Comparison of ENCODE assay signal across 11 cellular contexts in the genomic region with DNA sequence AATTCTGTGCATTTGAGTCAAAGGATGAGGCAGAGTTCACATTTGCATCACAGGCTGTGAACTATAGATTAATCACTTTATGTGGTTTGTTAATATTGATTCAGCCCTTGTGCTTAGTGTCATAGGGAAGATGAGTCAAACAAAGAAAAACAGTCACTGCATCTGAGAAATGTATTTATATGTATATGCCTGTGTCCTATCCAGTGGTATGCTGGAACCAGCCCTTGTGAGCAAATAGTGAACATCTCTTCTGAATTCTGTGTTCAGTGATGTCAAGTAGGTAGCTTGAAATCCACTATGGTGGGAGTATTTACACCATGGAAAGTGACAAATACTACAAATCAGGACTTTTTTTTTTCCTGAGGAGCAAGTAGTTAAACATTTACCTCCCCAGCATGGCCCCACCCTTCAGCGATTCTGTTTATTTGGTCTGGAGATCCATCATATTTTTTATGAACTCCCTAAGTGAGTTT.
DNase-seq lines count a peak whose midpoint lies in the region; TF ChIP-seq lines count a peak whose summit lies in the region.
"Had no signal": no experiment of that assay in that cellular context is flagged by ENCODE, and none has a peak within 500 bp of the region (broad histone marks: within the 10 kb centered on the region; RNA-seq: fewer than 3 reads in every experiment).

No MANE protein-coding gene starts in this region.

- DNase-seq in Calu3: peak; percentile 24
- peak; percentile 82 for DNase-seq in GM23248
- peak; percentile 38 for DNase-seq in adipocyte (ENCODE audit: low read depth)
- DNase-seq in mesothelial cell of epicardium (ENCODE audit: low spot score in 2 of 2, unreplicated experiment in 2 of 2): no peak
- no peak for DNase-seq in nucleus accumbens (lab: John Stamatoyannopoulos, UW)
- DNase-seq in adrenal gland: no peak
- DNase-seq in GM13977 (ENCODE audit: low spot score): no peak
- DNase-seq: activated B cell treated with CpG ODN at 0.5 μM for 24 hours; CD4-positive, alpha-beta T cell; effector memory CD4-positive, alpha-beta T cell; right cardiac atrium had no signal

- H4K20me1 ChIP-seq in GM23248 (ENCODE audit: insufficient read depth): no peaks in the 10 kb centered on the region

- WGBS in GM23248 (ENCODE audit: low coverage in 1 of 2, low lambda C conversion rate in 2 of 2, missing lambda C conversion rate in 2 of 2), 2 experiments: 5 to 17% methylated on average over 1 of the region's 1 CpG
- WGBS in adrenal gland, 4 donors: 76 to 91% (median 85%) methylated on average over 1 of the region's 1 CpG

- peaks cover 76% of the 10 kb centered on the region for H3K79me2 ChIP-seq in GM23248 (ENCODE audit: insufficient read depth)

- H3K36me3 Mint-ChIP-seq in Calu3 (ENCODE audit: insufficient read depth, unreplicated experiment) (peaks cover 30% of the 10 kb centered on the region), mesothelial cell of epicardium (peaks cover 15% of the 10 kb centered on the region)

- H3K9me3 ChIP-seq in GM23248 (ENCODE audit: low read depth) (no peaks in the 10 kb centered on the region), adipocyte (ENCODE audit: control insufficient read depth, low read length) (no peaks in the 10 kb centered on the region), adrenal gland (replicated peaks in 1 of 3) (no peaks in the 10 kb centered on the region)

- H3K27ac ChIP-seq in GM23248 (peak overlapping the region; percentile 70), adrenal gland (no peak overlapping the region)

- H3K27me3 ChIP-seq in GM23248 (replicated peaks; ENCODE audit: insufficient read depth): no peaks in the 10 kb centered on the region
- no peaks in the 10 kb centered on the region for H3K27me3 ChIP-seq in adipocyte (replicated peaks; ENCODE audit: control insufficient read depth, insufficient read depth, low read length)
- peaks cover 3% of the 10 kb centered on the region for H3K27me3 ChIP-seq in adrenal gland

- peak overlapping the region; percentile 9 for H3K4me3 Mint-ChIP-seq in Calu3 (ENCODE audit: low read depth, unreplicated experiment)
- no peak overlapping the region for H3K4me3 Mint-ChIP-seq in mesothelial cell of epicardium
- H3K4me3 Mint-ChIP-seq: activated B cell treated with CpG ODN at 0.5 μM for 24 hours; CD4-positive, alpha-beta T cell had no signal

- 0 out of 2 replicates have a peak, but pooled peaks cover 6% of the 10 kb centered on the region for H3K36me3 ChIP-seq in GM23248 (ENCODE audit: low read depth)
- no peaks in the 10 kb centered on the region for H3K36me3 ChIP-seq in adipocyte (ENCODE audit: control insufficient read depth, insufficient read depth, low read length, severe bottlenecking)
- no peaks in the 10 kb centered on the region for H3K36me3 ChIP-seq in adrenal gland (replicated peaks in 1 of 2)

- intact Hi-C loops in Calu3 (cut with micrococcal nuclease; ENCODE audit: unreplicated experiment): loop anchor here (2.0 to 10.0 kb wide), 2 partner anchors 60 to 128 kb away; partner anchors contain the start of gene HMGA2
- intact Hi-C loops in adrenal gland (cut with DNase I): no loop called here

- H3K9me3 Mint-ChIP-seq in Calu3 (ENCODE audit: low read depth, unreplicated experiment) (no peaks in the 10 kb centered on the region), mesothelial cell of epicardium (no peaks in the 10 kb centered on the region)
- H3K9me3 Mint-ChIP-seq: activated B cell treated with CpG ODN at 0.5 μM for 24 hours; CD4-positive, alpha-beta T cell had no signal

- H3K27ac Mint-ChIP-seq in Calu3 (ENCODE audit: unreplicated experiment) (peak overlapping the region; percentile 23), mesothelial cell of epicardium (peak overlapping the region; percentile 27)
- H3K27ac Mint-ChIP-seq: activated B cell treated with CpG ODN at 0.5 μM for 24 hours; CD4-positive, alpha-beta T cell had no signal

- no TSS peak for BruUV-seq in Calu3 (replicated peaks; lab: Mats Ljungman, UMichigan)

- TF ChIP-seq POLR2A in adrenal gland (IDR thresholded peaks at IDR 0.05): no peak

- H3K4me2 ChIP-seq in GM23248 (ENCODE audit: unreplicated experiment): peak overlapping the region; percentile 12

- TF ChIP-seq CTCF in Calu3 (IDR thresholded peaks at IDR 0.05; ENCODE audit: unreplicated experiment): no peak
- TF ChIP-seq CTCF in mesothelial cell of epicardium (IDR thresholded peaks at IDR 0.05; ENCODE audit: unreplicated experiment): no peak
- TF ChIP-seq CTCF in adrenal gland (IDR thresholded peaks at IDR 0.05): no peak
- no peak for TF ChIP-seq CTCF in GM13977 (IDR thresholded peaks at IDR 0.05; ENCODE audit: extremely low read depth, insufficient read depth, missing control alignments)

- H3K4me1 ChIP-seq in GM23248 (ENCODE audit: insufficient read depth): peaks cover 71% of the 10 kb centered on the region
- H3K4me1 ChIP-seq in adipocyte (ENCODE audit: control insufficient read depth, insufficient read depth, low read length): peaks cover 60% of the 10 kb centered on the region
- H3K4me1 ChIP-seq in adrenal gland (replicated peaks in 1 of 2): peaks cover 0 to 11% of the 10 kb centered on the region in 2 donors

- H2AFZ ChIP-seq in GM23248: no peak overlapping the region

- H3K9ac ChIP-seq in GM23248: peak overlapping the region; percentile 17; the same call in 1 of the 2 replicates
- H3K9ac ChIP-seq in adipocyte (ENCODE audit: low read length): no peak overlapping the region

- H3F3A ChIP-seq in GM23248 (ENCODE audit: insufficient read depth): peaks cover 94% of the 10 kb centered on the region

- no peaks in the 10 kb centered on the region for H3K27me3 Mint-ChIP-seq in Calu3 (ENCODE audit: unreplicated experiment)
- no peaks in the 10 kb centered on the region for H3K27me3 Mint-ChIP-seq in mesothelial cell of epicardium (ENCODE audit: low read depth)

- in situ Hi-C loops in GM23248 (cut with MboI) (no loop called here), GM13977 (cut with MboI; ENCODE audit: low pct_unique_long_range_greater_than_20kb, low sequenced_read_pairs, unreplicated experiment) (no loop called here)

- peaks cover 75% of the 10 kb centered on the region for H3K4me1 Mint-ChIP-seq in Calu3 (ENCODE audit: low read depth, unreplicated experiment)
- H3K4me1 Mint-ChIP-seq in mesothelial cell of epicardium: peaks cover 62% of the 10 kb centered on the region
- H3K4me1 Mint-ChIP-seq: activated B cell treated with CpG ODN at 0.5 μM for 24 hours had no signal

- H3K4me3 ChIP-seq in GM23248 (no peak overlapping the region), adipocyte (ENCODE audit: low read length) (no peak overlapping the region), adrenal gland (no peak overlapping the region)

- H3K9me2 ChIP-seq in GM23248 (ENCODE audit: insufficient read depth): no peaks in the 10 kb centered on the region

- CTCF ChIA-PET in Calu3 (lab: Charles Lee): interaction anchor here (0.6 to 1.2 kb wide), 2 partner anchors 18 to 376 kb away, joined by 3 read pairs; no protein-coding TSS in a partner anchor

Comparison
In these comparisons a context has a peak if more than half of its experiments do, and no peak if none do; other contexts are left out.
1. DNase-seq: peak in Calu3 (single experiment), GM23248 (single experiment) and adipocyte (single experiment); none in mesothelial cell of epicardium (0 of 2), nucleus accumbens (0 of 56), adrenal gland (0 of 7) and GM13977 (single experiment).